ENCODE assay signal across 1 cellular context in genomic region chr18:42114310-42114943, GRCh38.
TF ChIP-seq lines count a peak whose summit lies in the region.

No MANE protein-coding gene starts in this region.

TF ChIP-seq in HepG2, 621 proteins besides CTCF, POLR2A, EP300 and RAD21 (continued from another document):
- TF ChIP-seq ELF3 (CRISPR knock-in tag; IDR thresholded peaks at IDR 0.05) (0 out of 2 replicates have a peak, but pooled peaks have one; percentile 13), MBD4 (IDR thresholded peaks at IDR 0.05; ENCODE audit: borderline replicate concordance, low read length) (no peak), ZBTB20 (CRISPR knock-in tag; IDR thresholded peaks at IDR 0.05; ENCODE audit: borderline replicate concordance, low read depth) (no peak), GTF2F1 (IDR thresholded peaks at IDR 0.05; ENCODE audit: low read length) (0 out of 2 replicates have a peak, but pooled peaks have one; percentile 18), TEAD3 (CRISPR knock-in tag; optimal IDR thresholded peaks at IDR 0.05; ENCODE audit: borderline replicate concordance) (peak; percentile 98), STAG1 (CRISPR knock-in tag; IDR thresholded peaks at IDR 0.05) (peak; percentile 93), CCDC6 (CRISPR knock-in tag; IDR thresholded peaks at IDR 0.05) (0 out of 2 replicates have a peak, but pooled peaks have one; percentile 32), IRF2 (CRISPR knock-in tag; IDR thresholded peaks at IDR 0.05) (peak; percentile 43; the same call in 1 of the 2 replicates), ZNF33A (CRISPR knock-in tag; IDR thresholded peaks at IDR 0.05; ENCODE audit: borderline replicate concordance) (no peak), ZFX (CRISPR knock-in tag; IDR thresholded peaks at IDR 0.05; ENCODE audit: low read depth) (peak; percentile 63; the same call in 1 of the 2 replicates), SOX6 (IDR thresholded peaks at IDR 0.05) (no peak), SOX6 (CRISPR knock-in tag; IDR thresholded peaks at IDR 0.05) (peak; percentile 1; the same call in 1 of the 2 replicates), ZSCAN31 (CRISPR knock-in tag; IDR thresholded peaks at IDR 0.05; ENCODE audit: low read depth) (0 out of 2 replicates have a peak, but pooled peaks have one; percentile 36)
TF ChIP-seq in HepG2: peak in this region for 16.
